ENCODE assay signal across 12 cellular contexts in genomic region chr2:239908744-239909143, GRCh38.
"Had no signal": no experiment of that assay in that cellular context is flagged by ENCODE, and none has a peak within 500 bp of the region (broad histone marks: within the 10 kb centered on the region; RNA-seq: fewer than 3 reads in every experiment).

No MANE protein-coding gene starts in this region.

- H3K9me3 ChIP-seq: ascending aorta, gastroesophageal sphincter, thoracic aorta had no signal

- H3K4me1 ChIP-seq: ascending aorta, breast epithelium, neural progenitor cell had no signal

- H3K4me2 ChIP-seq: neural progenitor cell had no signal

- DNase-seq: activated CD8-positive, alpha-beta memory T cell treated with anti-CD3 and anti-CD28 coated beads, Interleukin-2, amount 50 U/mL, for 48 hours; activated naive CD4-positive, alpha-beta T cell treated with Interleukin-2 at 50 U/mL for 16 hours; erythroblast; heart right ventricle; mammary epithelial cell; naive B cell; stomach had no signal

- H3K36me3 ChIP-seq: ascending aorta, breast epithelium, heart right ventricle, neural progenitor cell, stomach, thoracic aorta had no signal

- H3K27me3 ChIP-seq: ascending aorta, breast epithelium, gastroesophageal sphincter, heart right ventricle, neural progenitor cell, stomach had no signal

- H3K4me3 ChIP-seq: ascending aorta, breast epithelium, gastroesophageal sphincter, heart right ventricle, neural progenitor cell, stomach, thoracic aorta had no signal

- H3K9ac ChIP-seq: neural progenitor cell had no signal

- H3K27ac ChIP-seq: ascending aorta, breast epithelium, gastroesophageal sphincter, heart right ventricle, neural progenitor cell, stomach, thoracic aorta had no signal
